Comparison of ENCODE assay signal across 1 cellular context in genomic region chr20:50456452-50457324, GRCh38.
A peak's percentile ranks its signal among the peaks of the same experiment; 100 is the strongest.
TF ChIP-seq lines count a peak whose summit lies in the region.

No MANE protein-coding gene starts in this region.

TF ChIP-seq in H1, 55 proteins besides CTCF, POLR2A, EP300 and RAD21:
- TF ChIP-seq KDM1A (IDR thresholded peaks at IDR 0.05; ENCODE audit: borderline replicate concordance, low read length) = peak; percentile 92; the same call in 1 of the 2 replicates
- no peak for TF ChIP-seq GTF2F1 (IDR thresholded peaks at IDR 0.05; ENCODE audit: borderline replicate concordance, low read depth, low read length)
- no peak for TF ChIP-seq SAP30 (IDR thresholded peaks at IDR 0.05; ENCODE audit: insufficient read depth, insufficient replicate concordance, low read length)
TF ChIP-seq in H1: peak in this region for 1.
